In the genomic region with DNA sequence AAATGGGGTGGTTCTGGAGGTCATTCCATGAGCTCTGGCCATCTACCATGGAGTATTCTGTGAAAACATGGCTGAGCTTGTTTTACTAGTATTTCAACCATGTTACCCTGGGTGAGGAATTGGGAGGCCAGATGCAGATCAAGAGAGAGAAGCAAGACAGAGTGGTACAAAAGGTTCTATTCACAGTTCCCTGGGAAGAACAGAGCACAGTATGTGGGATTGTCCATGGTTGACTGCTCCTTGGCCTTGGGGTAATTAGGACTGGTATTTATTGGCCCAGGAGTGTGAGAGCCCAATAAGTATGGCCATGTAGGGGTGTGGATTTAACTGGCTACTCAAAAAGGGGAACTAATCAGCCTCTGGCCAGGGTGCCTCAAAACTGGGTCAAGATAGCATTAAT, we compare ENCODE assay signal across 1 cellular context.
TF ChIP-seq lines count a peak whose summit lies in the region.

No MANE protein-coding gene starts in this region.

TF ChIP-seq in GM12878, 131 proteins besides CTCF, POLR2A, EP300 and RAD21 (continued from another document):
- no peak for TF ChIP-seq FOXM1 (IDR thresholded peaks at IDR 0.05; ENCODE audit: low read depth, low read length)
